8 cellular contexts compared by ENCODE assay signal in genomic region chr9:127976498-127976897, GRCh38. TPM values are rescaled to one million over a fixed set of nuclear protein-coding genes. Genes with fewer than 3 reads are reported as not detected.
DNase-seq lines count a peak whose midpoint lies in the region; ATAC-seq and TF ChIP-seq lines count a peak whose summit lies in the region.

No MANE protein-coding gene starts in this region.

- H3K27me3 ChIP-seq in BLaER1 (no peaks in the 10 kb centered on the region; the same call in 1 of the 2 replicates), mesenchymal stem cell (ENCODE audit: control insufficient read depth in 1 of 2, insufficient read depth in 1 of 2, low read length in 2 of 2) (no peaks in the 10 kb centered on the region), brain microvascular endothelial cell (replicated peaks) (no peaks in the 10 kb centered on the region)

- H3K27ac Mint-ChIP-seq in activated T-cell treated with anti-CD3 and anti-CD28 coated beads, Interleukin-2, amount 50 U/mL, for 72 hours = no peak overlapping the region

- H3K18ac ChIP-seq in mesenchymal stem cell (ENCODE audit: low read depth in 1 of 2, low read length in 2 of 2) = no peak overlapping the region

- in situ Hi-C loops in brain microvascular endothelial cell (cut with HindIII; ENCODE audit: low pct_ligation_motif_present, low sequenced_read_pairs) = no loop called here

- H2BK5ac ChIP-seq in mesenchymal stem cell (ENCODE audit: low read depth, low read length, poor library complexity, severe bottlenecking) = no peak overlapping the region

- H3K36me3 ChIP-seq in BLaER1 = no peaks in the 10 kb centered on the region
- peaks cover 0 to 3% of the 10 kb centered on the region in 2 experiments for H3K36me3 ChIP-seq in mesenchymal stem cell (ENCODE audit: control insufficient read depth in 1 of 2, insufficient read depth in 2 of 2, low read depth in 1 of 2, low read length in 2 of 2)
- no peaks in the 10 kb centered on the region for H3K36me3 ChIP-seq in brain microvascular endothelial cell (replicated peaks)

- H3K4me2 ChIP-seq in BLaER1 = peak overlapping the region; percentile 67
- H3K4me2 ChIP-seq in mesenchymal stem cell (ENCODE audit: low read length, poor library complexity, severe bottlenecking) = no peak overlapping the region

- DNase-seq in NCI-H1105 treated with DMSO at 0.1 percent for 48 hours (lab: John Stamatoyannopoulos, UW) (peak; percentile 82), mesenchymal stem cell (no peak), brain microvascular endothelial cell (no peak), D341Med (ENCODE audit: low spot score) (no peak), HuH-7 (ENCODE audit: low spot score) (no peak)
- DNase-seq in activated T-cell treated with anti-CD3 and anti-CD28 coated beads, Interleukin-2, amount 50 U/mL, for 72 hours = no peak

- no peak for TF ChIP-seq CTCF in brain microvascular endothelial cell (IDR thresholded peaks at IDR 0.05; ENCODE audit: low read depth, low read length, missing control alignments)

- H2AK5ac ChIP-seq in mesenchymal stem cell (ENCODE audit: low read length, severe bottlenecking) = no peak overlapping the region

- no peak overlapping the region for H3K9ac ChIP-seq in BLaER1
- H3K9ac ChIP-seq in mesenchymal stem cell (ENCODE audit: low read length) = no peak overlapping the region

- peaks cover 46% of the 10 kb centered on the region for H3K79me1 ChIP-seq in mesenchymal stem cell (replicated peaks; ENCODE audit: low read length, poor library complexity, severe bottlenecking)

- H3K4ac ChIP-seq in mesenchymal stem cell (ENCODE audit: low read depth in 1 of 2, low read length in 2 of 2) = no peak overlapping the region

- H3K23ac ChIP-seq in mesenchymal stem cell (ENCODE audit: low read length in 2 of 2) = peak overlapping the region in 1 of 2 experiments; percentile 35

- H3K4me3 Mint-ChIP-seq in activated T-cell treated with anti-CD3 and anti-CD28 coated beads, Interleukin-2, amount 50 U/mL, for 72 hours = peak overlapping the region; percentile 76 to 90

- H3K4me1 ChIP-seq in BLaER1 (peaks cover 88% of the 10 kb centered on the region), mesenchymal stem cell (ENCODE audit: control insufficient read depth, insufficient read depth, low read depth, low read length) (peaks cover 69% of the 10 kb centered on the region)

- no peak overlapping the region for H4K8ac ChIP-seq in mesenchymal stem cell (ENCODE audit: low read length)

- no peak overlapping the region for H2BK15ac ChIP-seq in mesenchymal stem cell (ENCODE audit: low read depth, poor library complexity, severe bottlenecking)

- H3K36me3 Mint-ChIP-seq in activated T-cell treated with anti-CD3 and anti-CD28 coated beads, Interleukin-2, amount 50 U/mL, for 72 hours (ENCODE audit: insufficient read depth in 2 of 2) = peaks cover 3 to 14% of the 10 kb centered on the region in 2 donors

- 98% methylated on average over 5 of the region's 6 CpGs for WGBS in mesenchymal stem cell

- H3K9me3 ChIP-seq in BLaER1 (no peaks in the 10 kb centered on the region), mesenchymal stem cell (ENCODE audit: control insufficient read depth, low read length) (no peaks in the 10 kb centered on the region)

- H3K9me3 Mint-ChIP-seq in activated T-cell treated with anti-CD3 and anti-CD28 coated beads, Interleukin-2, amount 50 U/mL, for 72 hours = no peaks in the 10 kb centered on the region

- H3K27me3 Mint-ChIP-seq in activated T-cell treated with anti-CD3 and anti-CD28 coated beads, Interleukin-2, amount 50 U/mL, for 72 hours (ENCODE audit: low read depth) = no peaks in the 10 kb centered on the region

- H4K91ac ChIP-seq in mesenchymal stem cell (ENCODE audit: low read length) = peak overlapping the region; percentile 52

- H2BK12ac ChIP-seq in mesenchymal stem cell (ENCODE audit: low read length in 2 of 2) = no peak overlapping the region

- no peak overlapping the region for H2AFZ ChIP-seq in mesenchymal stem cell (ENCODE audit: low read depth, low read length)

- no peak for ATAC-seq in activated T-cell treated with anti-CD3 and anti-CD28 coated beads, Interleukin-2, amount 50 U/mL, for 72 hours (replicated peaks in 1 of 2)
- ATAC-seq in HG03095 (IDR thresholded peaks at IDR 0.05; ENCODE audit: unreplicated experiment) = no peak

- H2BK120ac ChIP-seq in mesenchymal stem cell (ENCODE audit: low read depth, low read length) = no peak overlapping the region

- H3K4me3 ChIP-seq in BLaER1 (no peak overlapping the region), mesenchymal stem cell (ENCODE audit: insufficient read depth in 1 of 2, low read depth in 1 of 2, low read length in 2 of 2) (peak overlapping the region in 1 of 2 experiments; percentile 34), brain microvascular endothelial cell (ENCODE audit: low read depth, low read length) (no peak overlapping the region)

- peak overlapping the region in 1 of 2 experiments; percentile 29 for H3K14ac ChIP-seq in mesenchymal stem cell (ENCODE audit: low read length in 2 of 2)

- H3K4me1 Mint-ChIP-seq in activated T-cell treated with anti-CD3 and anti-CD28 coated beads, Interleukin-2, amount 50 U/mL, for 72 hours (ENCODE audit: low read depth) = peaks cover 62% of the 10 kb centered on the region

- H3K27ac ChIP-seq in BLaER1 (no peak overlapping the region), mesenchymal stem cell (ENCODE audit: low read length, poor library complexity, severe bottlenecking) (no peak overlapping the region), brain microvascular endothelial cell (no peak overlapping the region)

- peaks cover 91% of the 10 kb centered on the region for H4K20me1 ChIP-seq in BLaER1

RNA-seq across cellular contexts. Expression of gene EEIG1, which starts 4.3 kb away (rescaled TPM):
- total RNA-seq in activated T-cell treated with anti-CD3 and anti-CD28 coated beads, Interleukin-2, amount 50 U/mL, for 72 hours = 10 to 100 TPM; 59.2 to 75.1 TPM
- polyA plus RNA-seq in mesenchymal stem cell (2013, experiment 1 of 2) = 44.3 TPM
- 42.9 TPM for polyA plus RNA-seq in mesenchymal stem cell (2013, experiment 2 of 2)

RNA-seq across cellular contexts. Expression of gene DPM2, which starts 38.8 kb away (rescaled TPM):
- 10 to 100 TPM; 44.2 to 51.1 TPM for total RNA-seq in activated T-cell treated with anti-CD3 and anti-CD28 coated beads, Interleukin-2, amount 50 U/mL, for 72 hours
- polyA plus RNA-seq in mesenchymal stem cell (2013, experiment 1 of 2) = 29.7 TPM
- 30.1 TPM for polyA plus RNA-seq in mesenchymal stem cell (2013, experiment 2 of 2)

RNA-seq across cellular contexts. Expression of gene PIP5KL1, which starts 45.9 kb away (rescaled TPM):
- 1 to 10 TPM; 4.4 to 6.4 TPM for total RNA-seq in activated T-cell treated with anti-CD3 and anti-CD28 coated beads, Interleukin-2, amount 50 U/mL, for 72 hours
- polyA plus RNA-seq in mesenchymal stem cell (2013, experiment 1 of 2) = 2.0 TPM
- 1.8 TPM for polyA plus RNA-seq in mesenchymal stem cell (2013, experiment 2 of 2)

RNA-seq across cellular contexts. Expression of gene ST6GALNAC4, which starts 59.7 kb away (rescaled TPM):
- total RNA-seq in activated T-cell treated with anti-CD3 and anti-CD28 coated beads, Interleukin-2, amount 50 U/mL, for 72 hours = 10 to 100 TPM; 28.1 to 30.5 TPM
- polyA plus RNA-seq in mesenchymal stem cell (2013, experiment 1 of 2) = 32.1 TPM
- 29.4 TPM for polyA plus RNA-seq in mesenchymal stem cell (2013, experiment 2 of 2)
